In genomic region chr17:51034800-51035199, GRCh38 we compare ENCODE assay signal across 25 cellular contexts.
DNase-seq lines count a peak whose midpoint lies in the region; TF ChIP-seq lines count a peak whose summit lies in the region.
"Had no signal": no experiment of that assay in that cellular context is flagged by ENCODE, and none has a peak within 500 bp of the region (broad histone marks: within the 10 kb centered on the region; RNA-seq: fewer than 3 reads in every experiment).

No MANE protein-coding gene starts in this region.

- no peak overlapping the region for H3K4me3 ChIP-seq in HL-60 (replicated peaks; ENCODE audit: insufficient read depth, low read length)
- H3K4me3 ChIP-seq in adipocyte (ENCODE audit: low read length), result no peak overlapping the region
- H3K4me3 ChIP-seq in mesenchymal stem cell (ENCODE audit: insufficient read depth in 1 of 2, low read depth in 1 of 2, low read length in 2 of 2), result no peak overlapping the region
- H3K4me3 ChIP-seq in smooth muscle cell, result no peak overlapping the region
- H3K4me3 ChIP-seq in HAP-1, result no peak overlapping the region
- no peak overlapping the region for H3K4me3 ChIP-seq in tibial artery
- H3K4me3 ChIP-seq: cardiac muscle cell, gastroesophageal sphincter, left lung, pancreas, Peyer's patch, right atrium auricular region, suprapubic skin, vagina had no signal

- H3K36me3 ChIP-seq in adipocyte (ENCODE audit: control insufficient read depth, insufficient read depth, low read length, severe bottlenecking) (peaks cover 20% of the 10 kb centered on the region), mesenchymal stem cell (ENCODE audit: control insufficient read depth in 1 of 2, insufficient read depth in 2 of 2, low read depth in 1 of 2, low read length in 2 of 2) (peaks cover 0 to 53% of the 10 kb centered on the region in 2 experiments), smooth muscle cell (ENCODE audit: low read depth) (no peaks in the 10 kb centered on the region), HAP-1 (replicated peaks) (0 out of 2 replicates have a peak, but pooled peaks cover 7% of the 10 kb centered on the region), tibial artery (peaks cover 4 to 17% (median 10%) of the 10 kb centered on the region in 3 donors)

- in situ Hi-C loops in HAP-1 (cut with MboI; ENCODE audit: low sequenced_read_pairs), result no loop called here

- H2BK15ac ChIP-seq in mesenchymal stem cell (ENCODE audit: low read depth, poor library complexity, severe bottlenecking), result no peak overlapping the region

- H4K8ac ChIP-seq in mesenchymal stem cell (ENCODE audit: low read length), result peak overlapping the region; percentile 95

- H3K27me3 ChIP-seq in HL-60 (ENCODE audit: insufficient read depth, poor library complexity, severe bottlenecking) (no peaks in the 10 kb centered on the region), adipocyte (replicated peaks; ENCODE audit: control insufficient read depth, insufficient read depth, low read length) (no peaks in the 10 kb centered on the region), mesenchymal stem cell (ENCODE audit: control insufficient read depth in 1 of 2, insufficient read depth in 1 of 2, low read length in 2 of 2) (no peaks in the 10 kb centered on the region), smooth muscle cell (ENCODE audit: low read depth) (no peaks in the 10 kb centered on the region), HAP-1 (ENCODE audit: low read depth) (no peaks in the 10 kb centered on the region), tibial artery (no peaks in the 10 kb centered on the region)
- H3K27me3 ChIP-seq: cardiac muscle cell, gastroesophageal sphincter, left lung, pancreas, Peyer's patch, right atrium auricular region, suprapubic skin, vagina had no signal

- peak overlapping the region; percentile 52; the same call in 1 of the 2 replicates for H3K27ac ChIP-seq in HL-60 (replicated peaks)
- H3K27ac ChIP-seq in mesenchymal stem cell (ENCODE audit: low read length, poor library complexity, severe bottlenecking), result no peak overlapping the region
- peak overlapping the region; percentile 88 for H3K27ac ChIP-seq in smooth muscle cell (ENCODE audit: low read depth)
- no peak overlapping the region for H3K27ac ChIP-seq in tibial artery
- H3K27ac ChIP-seq: pancreas, Peyer's patch, right atrium auricular region, suprapubic skin, vagina had no signal

- WGBS in mesenchymal stem cell, result 98% methylated on average over 2 of the region's 2 CpGs
- 93% methylated on average over 2 of the region's 2 CpGs for WGBS in smooth muscle cell (ENCODE audit: low lambda C conversion rate)

- no peak overlapping the region for H2BK120ac ChIP-seq in mesenchymal stem cell (ENCODE audit: low read depth, low read length)

- H2AFZ ChIP-seq in mesenchymal stem cell (ENCODE audit: low read depth, low read length) (no peak overlapping the region), smooth muscle cell (ENCODE audit: low read depth) (no peak overlapping the region)

- peaks cover 8% of the 10 kb centered on the region for H3K79me2 ChIP-seq in smooth muscle cell (ENCODE audit: low read depth)

- peaks cover 18% of the 10 kb centered on the region for H3F3A ChIP-seq in smooth muscle cell (ENCODE audit: low read depth)

- intact Hi-C loops in tibial artery (cut with DNase I; ENCODE audit: low total_unique reads), result no loop called here

- H3K14ac ChIP-seq in mesenchymal stem cell (ENCODE audit: low read length in 2 of 2), result no peak overlapping the region

- no peak overlapping the region for H2AK5ac ChIP-seq in mesenchymal stem cell (ENCODE audit: low read length, severe bottlenecking)

- H3K4me2 ChIP-seq in mesenchymal stem cell (ENCODE audit: low read length, poor library complexity, severe bottlenecking) (no peak overlapping the region), smooth muscle cell (peak overlapping the region; percentile 64)

- H3K4ac ChIP-seq in mesenchymal stem cell (ENCODE audit: low read depth in 1 of 2, low read length in 2 of 2), result no peak overlapping the region

- H4K20me1 ChIP-seq in smooth muscle cell (ENCODE audit: low read depth), result no peaks in the 10 kb centered on the region

- H3K9ac ChIP-seq in adipocyte (ENCODE audit: low read length) (peak overlapping the region; percentile 1), mesenchymal stem cell (ENCODE audit: low read length) (no peak overlapping the region), smooth muscle cell (ENCODE audit: low read depth) (peak overlapping the region; percentile 14)

- H4K91ac ChIP-seq in mesenchymal stem cell (ENCODE audit: low read length), result peak overlapping the region; percentile 48

- peaks cover 18% of the 10 kb centered on the region for H3K79me1 ChIP-seq in mesenchymal stem cell (replicated peaks; ENCODE audit: low read length, poor library complexity, severe bottlenecking)

- TF ChIP-seq CTCF in HL-60 (IDR thresholded peaks at IDR 0.05; ENCODE audit: insufficient read depth, low read length) (no peak), smooth muscle cell (IDR thresholded peaks at IDR 0.05; ENCODE audit: borderline replicate concordance, insufficient read depth, poor library complexity, severe bottlenecking) (no peak), tibial artery (IDR thresholded peaks at IDR 0.05) (no peak)

- H3K23ac ChIP-seq in mesenchymal stem cell (ENCODE audit: low read length in 2 of 2), result no peak overlapping the region

- no peak overlapping the region for H2BK5ac ChIP-seq in mesenchymal stem cell (ENCODE audit: low read depth, low read length, poor library complexity, severe bottlenecking)

- DNase-seq in HL-60 (ENCODE audit: low read depth in 1 of 2, low spot score in 1 of 2) (no peak), adipocyte (ENCODE audit: low read depth) (no peak), mesenchymal stem cell (no peak), smooth muscle cell (lab: John Stamatoyannopoulos, UW; ENCODE audit: unreplicated experiment) (no peak), HAP-1 (ENCODE audit: low spot score in 2 of 2) (no peak), tibial artery (no peak)
- DNase-seq in stimulated activated CD4-positive, alpha-beta T cell treated with anti-CD3 and anti-CD28 coated beads, Interleukin-12 subunit alpha, Interleukin-12 subunit beta, amount 100 ng/mL, for 4 hours, result no peak
- no peak for DNase-seq in activated T-cell treated with anti-CD3 and anti-CD28 coated beads, Interleukin-2, amount 50 U/mL, for 48 hours
- DNase-seq: activated CD4-positive, alpha-beta memory T cell treated with anti-CD3 and anti-CD28 coated beads, Interleukin-2, amount 10 ng/mL, durations not matched to agents 7 days and 5 days; activated effector memory CD4-positive, alpha-beta T cell treated with anti-CD3 and anti-CD28 coated beads, Interleukin-2, amount 50 U/mL, for 16 hours; DMS79; GDM1; immature natural killer cell; left lung; natural killer cell; NCI-H2029; pancreas; Peyer's patch; SIG-M5; stimulated activated CD4-positive, alpha-beta T cell treated with anti-CD3 and anti-CD28 coated beads, Interleukin-4, amount 100 ng/mL, for 1 hour had no signal

- H2BK12ac ChIP-seq in mesenchymal stem cell (ENCODE audit: low read length in 2 of 2), result peak overlapping the region in 1 of 2 experiments; percentile 75

- H3K4me1 ChIP-seq in adipocyte (ENCODE audit: control insufficient read depth, insufficient read depth, low read length) (peaks cover 19% of the 10 kb centered on the region), mesenchymal stem cell (ENCODE audit: control insufficient read depth, insufficient read depth, low read depth, low read length) (peaks cover 4% of the 10 kb centered on the region), smooth muscle cell (ENCODE audit: low read depth) (peaks cover 13% of the 10 kb centered on the region), HAP-1 (peaks cover 4% of the 10 kb centered on the region), tibial artery (peaks cover 0 to 13% (median 3%) of the 10 kb centered on the region in 4 donors)
- H3K4me1 ChIP-seq: Peyer's patch had no signal

- H3K18ac ChIP-seq in mesenchymal stem cell (ENCODE audit: low read depth in 1 of 2, low read length in 2 of 2), result peak overlapping the region in 1 of 2 experiments; percentile 50

- no peaks in the 10 kb centered on the region for H3K9me3 ChIP-seq in adipocyte (ENCODE audit: control insufficient read depth, low read length)
- no peaks in the 10 kb centered on the region for H3K9me3 ChIP-seq in mesenchymal stem cell (ENCODE audit: control insufficient read depth, low read length)
- H3K9me3 ChIP-seq in smooth muscle cell (replicated peaks; ENCODE audit: low read depth), result no peaks in the 10 kb centered on the region
- H3K9me3 ChIP-seq in HAP-1, result no peaks in the 10 kb centered on the region
- H3K9me3 ChIP-seq in tibial artery, result no peaks in the 10 kb centered on the region
- H3K9me3 ChIP-seq: gastroesophageal sphincter, left lung, pancreas, Peyer's patch, right atrium auricular region, suprapubic skin, vagina had no signal

Comparison
In these comparisons a context has a peak if more than half of its experiments do, and no peak if none do; other contexts are left out.
1. H3K27ac ChIP-seq: peak in HL-60 (single experiment) and smooth muscle cell (single experiment); none in mesenchymal stem cell (single experiment) and tibial artery (0 of 2).